8 cellular contexts compared by ENCODE assay signal in genomic region chr11:102347526-102348331, GRCh38. TPM values are rescaled to one million over a fixed set of nuclear protein-coding genes. Genes with fewer than 3 reads are reported as not detected.
DNase-seq lines count a peak whose midpoint lies in the region; ATAC-seq and TF ChIP-seq lines count a peak whose summit lies in the region.

No MANE protein-coding gene starts in this region.

- H3K4me3 ChIP-seq in left lung (peak overlapping the region; percentile 55 to 80), suprapubic skin (peak overlapping the region; percentile 90)

- H3K36me3 ChIP-seq in left lung (peaks cover 0 to 24% of the 10 kb centered on the region in 2 donors), suprapubic skin (peaks cover 30% of the 10 kb centered on the region)

- no peak for TF ChIP-seq POLR2A in GM18505 (IDR thresholded peaks at IDR 0.05; ENCODE audit: borderline replicate concordance, extremely low read depth, insufficient read depth, insufficient read length)
- TF ChIP-seq POLR2A in suprapubic skin (IDR thresholded peaks at IDR 0.05) = no peak

- no peaks in the 10 kb centered on the region for H3K9me3 ChIP-seq in left lung
- H3K9me3 ChIP-seq in suprapubic skin = no peaks in the 10 kb centered on the region

- H3K27me3 ChIP-seq in left lung = no peaks in the 10 kb centered on the region
- H3K27me3 ChIP-seq in suprapubic skin = no peaks in the 10 kb centered on the region

- under 1% methylated on average over 26 of the region's 26 CpGs for WGBS in suprapubic skin

- TF ChIP-seq CTCF in left lung (IDR thresholded peaks at IDR 0.05) = no peak
- no peak for TF ChIP-seq CTCF in suprapubic skin (IDR thresholded peaks at IDR 0.05)

- peak overlapping the region; percentile 99 for H3K27ac ChIP-seq in left lung
- H3K27ac ChIP-seq in suprapubic skin = peak overlapping the region; percentile 100

- H3K4me1 ChIP-seq in left lung (peaks cover 3 to 34% of the 10 kb centered on the region in 2 donors), suprapubic skin (peaks cover 36% of the 10 kb centered on the region)

- ATAC-seq in GM18505 (IDR thresholded peaks at IDR 0.05; ENCODE audit: unreplicated experiment) (peak; percentile 7), HG03039 (IDR thresholded peaks at IDR 0.05; ENCODE audit: unreplicated experiment) (peak; percentile 6), left lung (peak; percentile 48)

- intact Hi-C loops in left lung (cut with DNase I) = no loop called here

- DNase-seq in AG20443 (ENCODE audit: low spot score) = peak; percentile 12
- peak; percentile 8 for DNase-seq in cerebellum (ENCODE audit: low spot score)
- no peak for DNase-seq in left lung
- no peak for DNase-seq in suprapubic skin (ENCODE audit: low spot score in 2 of 2)
- no peak for DNase-seq in DMS153 treated with DMSO at 0.1 percent for 48 hours (lab: John Stamatoyannopoulos, UW; ENCODE audit: unreplicated experiment)

- no peak for TF ChIP-seq EP300 in suprapubic skin (IDR thresholded peaks at IDR 0.05)

TF ChIP-seq in PFSK-1, 5 proteins besides CTCF, POLR2A, EP300 and RAD21:
- TF ChIP-seq TAF1 (IDR thresholded peaks at IDR 0.05; ENCODE audit: borderline replicate concordance, insufficient read depth, low read length) (peak; percentile 3; the same call in 1 of the 2 replicates), REST (IDR thresholded peaks at IDR 0.05; ENCODE audit: insufficient read depth in 1 of 2, low read depth in 2 of 2, low read length in 2 of 2) (no peak), FOXP2 (optimal IDR thresholded peaks at IDR 0.05; ENCODE audit: borderline replicate concordance, extremely low read depth, extremely low read length, insufficient read depth) (no peak)
TF ChIP-seq in PFSK-1: peak in this region for 1.

RNA-seq across cellular contexts. Expression of gene BIRC2, which starts 0.7 kb away (rescaled TPM):
- polyA plus RNA-seq in PFSK-1 (2012; ENCODE audit: insufficient read length, low read depth) = 10.6 TPM
- total RNA-seq in cerebellum (96.0 TPM), left lung (10 to 100 TPM; 37.2 to 42.9 TPM), suprapubic skin (10 to 100 TPM; 56.9 to 76.5 (median 64.6) TPM)

RNA-seq across cellular contexts. Expression of gene BIRC3, which starts 30.4 kb away (rescaled TPM):
- not detected for polyA plus RNA-seq in PFSK-1 (2012; ENCODE audit: insufficient read length, low read depth)
- total RNA-seq in cerebellum = 1.1 TPM
- total RNA-seq in left lung = 10 to 100 TPM; 14.0 to 28.1 TPM
- total RNA-seq in suprapubic skin = 10 to 100 TPM in 3 of 4 donors, 1 to 10 TPM in 1; 4.0 to 18.2 (median 10.7) TPM

Comparison
In these comparisons a context has a peak if more than half of its experiments do, and no peak if none do; other contexts are left out.
1. DNase-seq: peak in AG20443 (single experiment) and cerebellum (single experiment); none in left lung (0 of 2), suprapubic skin (0 of 2) and DMS153 treated with DMSO at 0.1 percent for 48 hours (single experiment).
2. Peak in every context shown above with its lines, with median percentiles within 50 percentile points of each other: ATAC-seq.